9 cellular contexts compared by ENCODE assay signal in genomic region chr3:8768364-8769087, GRCh38. TPM values are rescaled to one million over a fixed set of nuclear protein-coding genes. Genes with fewer than 3 reads are reported as not detected.
A peak's percentile ranks its signal among the peaks of the same experiment; 100 is the strongest.
DNase-seq lines count a peak whose midpoint lies in the region; ATAC-seq and TF ChIP-seq lines count a peak whose summit lies in the region.
"Had no signal": no experiment of that assay in that cellular context is flagged by ENCODE, and none has a peak within 500 bp of the region (broad histone marks: within the 10 kb centered on the region; RNA-seq: fewer than 3 reads in every experiment).

No MANE protein-coding gene starts in this region.

- H3K79me2 ChIP-seq in MM.1S (ENCODE audit: low read length): no peaks in the 10 kb centered on the region

- no peak overlapping the region for H3K27ac ChIP-seq in MM.1S (ENCODE audit: low read length)
- no peak overlapping the region for H3K27ac ChIP-seq in stomach
- H3K27ac ChIP-seq: 22Rv1 had no signal

- intact Hi-C loops in stomach (cut with DNase I; ENCODE audit: low total_unique reads): no loop called here

- TF ChIP-seq EP300 in stomach (IDR thresholded peaks at IDR 0.05): no peak

- DNase-seq in DMS 273 (lab: John Stamatoyannopoulos, UW; ENCODE audit: unreplicated experiment) (peak; percentile 46), DMS 273 treated with DMSO at 0.1 percent for 48 hours (lab: John Stamatoyannopoulos, UW) (no peak), MM.1S (no peak), fibroblast of pulmonary artery (ENCODE audit: low read depth) (no peak), stomach (no peak), NCI-H1048 (lab: John Stamatoyannopoulos, UW) (no peak), DMS114 treated with DMSO at 0.1 percent for 48 hours (lab: John Stamatoyannopoulos, UW; ENCODE audit: unreplicated experiment) (no peak)

- ATAC-seq in GM21717 (IDR thresholded peaks at IDR 0.05; ENCODE audit: unreplicated experiment): peak; percentile 38

- no peaks in the 10 kb centered on the region for H3K36me3 ChIP-seq in MM.1S (replicated peaks; ENCODE audit: insufficient read depth, low read length)
- no peaks in the 10 kb centered on the region for H3K36me3 ChIP-seq in stomach

- no peaks in the 10 kb centered on the region for H3K9me2 ChIP-seq in MM.1S (replicated peaks; ENCODE audit: insufficient read depth, low read length)

- no peak overlapping the region; the same call in 1 of the 2 replicates for H3K9ac ChIP-seq in MM.1S (ENCODE audit: low read length)

- WGBS in stomach, 5 donors: 8 to 11% (median 8%) methylated on average over 29 to 36 of the region's 36 CpGs

- no peaks in the 10 kb centered on the region for H3K9me3 ChIP-seq in MM.1S (replicated peaks; ENCODE audit: insufficient read depth, low read length)
- no peaks in the 10 kb centered on the region for H3K9me3 ChIP-seq in stomach

- H3K4me1 ChIP-seq in MM.1S (ENCODE audit: low read length): no peaks in the 10 kb centered on the region
- H3K4me1 ChIP-seq in stomach: peaks cover 23 to 29% (median 26%) of the 10 kb centered on the region in 4 donors

- no peaks in the 10 kb centered on the region for H4K20me1 ChIP-seq in MM.1S (ENCODE audit: insufficient read depth, low read length)

- no peak for TF ChIP-seq CTCF in MM.1S (IDR thresholded peaks at IDR 0.05; ENCODE audit: low read length)
- no peak for TF ChIP-seq CTCF in fibroblast of pulmonary artery (IDR thresholded peaks at IDR 0.05; ENCODE audit: low read length, missing control alignments)
- TF ChIP-seq CTCF in stomach (IDR thresholded peaks at IDR 0.05): no peak

- no peaks in the 10 kb centered on the region for H3K27me3 ChIP-seq in MM.1S (replicated peaks; ENCODE audit: insufficient read depth, low read length)
- peaks cover 14 to 57% (median 28%) of the 10 kb centered on the region in 3 donors for H3K27me3 ChIP-seq in stomach

- no peaks in the 10 kb centered on the region for H3F3A ChIP-seq in MM.1S (ENCODE audit: insufficient read depth, low read length)

- peak overlapping the region; percentile 45; the same call in 1 of the 2 replicates for H2AFZ ChIP-seq in MM.1S (ENCODE audit: low read length)

- peak overlapping the region; percentile 59 for H3K4me3 ChIP-seq in MM.1S (ENCODE audit: low read length)
- H3K4me3 ChIP-seq in fibroblast of pulmonary artery (replicated peaks; ENCODE audit: low read depth, low read length): peak overlapping the region; percentile 58
- peak overlapping the region in 3 of 4 donors; percentile 25 to 46 (median 35) for H3K4me3 ChIP-seq in stomach

- peak overlapping the region; percentile 90 for H3K4me2 ChIP-seq in MM.1S (ENCODE audit: low read depth, low read length)

- no peak for TF ChIP-seq POLR2A in stomach (IDR thresholded peaks at IDR 0.05)

RNA-seq across cellular contexts. Expression of gene OXTR, which starts 0.9 kb away (rescaled TPM):
- total RNA-seq in stomach: under 1 TPM in 1 of 5 donors, not detected in 4; 0.73 TPM
- polyA plus RNA-seq in stomach: 1 to 10 TPM in 1 of 3 donors, not detected in 2; 1.1 TPM

RNA-seq across cellular contexts. Expression of gene CAV3, which starts 34.9 kb away (rescaled TPM):
- total RNA-seq in stomach: under 1 TPM in 1 of 5 donors, not detected in 4; 0.73 TPM
- under 1 TPM in 1 of 3 donors, not detected in 2; 0.08 TPM for polyA plus RNA-seq in stomach
